22 cellular contexts compared by ENCODE assay signal in genomic region chr6:36651659-36652379, GRCh38. TPM values are rescaled to one million over a fixed set of nuclear protein-coding genes. Genes with fewer than 3 reads are reported as not detected.
"Had no signal": no experiment of that assay in that cellular context is flagged by ENCODE, and none has a peak within 500 bp of the region (broad histone marks: within the 10 kb centered on the region; RNA-seq: fewer than 3 reads in every experiment).

No MANE protein-coding gene starts in this region.

- DNase-seq: activated B cell treated with CpG ODN at 0.5 μM for 24 hours; activated CD4-positive, alpha-beta T cell treated with anti-CD3 and anti-CD28 coated beads for 36 hours; activated CD4-positive, alpha-beta T cell treated with anti-CD3 and anti-CD28 coated beads, Interleukin-2, amount 50 U/mL, for 4 hours; activated CD8-positive, alpha-beta memory T cell treated with anti-CD3 and anti-CD28 coated beads for 24 hours; activated naive CD4-positive, alpha-beta T cell treated with anti-CD3 and anti-CD28 coated beads, Interleukin-2, amount 10 ng/mL, durations not matched to agents 7 days and 5 days; activated T-cell treated with anti-CD3 and anti-CD28 coated beads, Interleukin-2, amount 50 U/mL, for 48 hours; aorta; effector memory CD4-positive, alpha-beta T cell; foreskin keratinocyte; left lung; natural killer cell; sigmoid colon; stimulated activated CD4-positive, alpha-beta T cell treated with anti-CD3 and anti-CD28 coated beads, Interleukin-2, amount 100 ng/mL, for 48 hours; stimulated activated naive CD8-positive, alpha-beta T cell treated with anti-CD3 and anti-CD28 coated beads, Interleukin-15, Interleukin-2, amounts not matched to agents 100 U/mL and 50 U/mL, for 24 hours; T1000; thyroid gland had no signal

- H3K36me3 Mint-ChIP-seq: activated naive CD4-positive, alpha-beta T cell treated with anti-CD3 and anti-CD28 coated beads, Interleukin-2, amount 10 ng/mL, durations not matched to agents 7 days and 5 days; brain; natural killer cell had no signal

- H3K4me3 Mint-ChIP-seq: activated B cell treated with CpG ODN at 0.5 μM for 24 hours; activated CD4-positive, alpha-beta T cell treated with anti-CD3 and anti-CD28 coated beads for 36 hours; activated naive CD4-positive, alpha-beta T cell treated with anti-CD3 and anti-CD28 coated beads, Interleukin-2, amount 10 ng/mL, durations not matched to agents 7 days and 5 days; brain; natural killer cell; T-helper 1 cell treated with Interleukin-12 subunit alpha and Interleukin-12 subunit beta and Interleukin-4 antibody, amounts not matched to agents 30 μg/mL and 1 μg/mL, for 36 hours had no signal

- H3K9me3 Mint-ChIP-seq: activated B cell treated with CpG ODN at 0.5 μM for 24 hours; activated naive CD4-positive, alpha-beta T cell treated with anti-CD3 and anti-CD28 coated beads, Interleukin-2, amount 10 ng/mL, durations not matched to agents 7 days and 5 days; natural killer cell; T-helper 1 cell treated with Interleukin-12 subunit alpha and Interleukin-12 subunit beta and Interleukin-4 antibody, amounts not matched to agents 30 μg/mL and 1 μg/mL, for 36 hours had no signal

- ATAC-seq: activated CD4-positive, alpha-beta T cell treated with anti-CD3 and anti-CD28 coated beads for 36 hours; foreskin keratinocyte; natural killer cell; stimulated activated naive CD8-positive, alpha-beta T cell treated with anti-CD3 and anti-CD28 coated beads, Interleukin-15, Interleukin-2, amounts not matched to agents 100 U/mL and 50 U/mL, for 24 hours had no signal

- H3K27me3 Mint-ChIP-seq: brain had no signal

- H3K27ac Mint-ChIP-seq: activated B cell treated with CpG ODN at 0.5 μM for 24 hours; activated CD4-positive, alpha-beta T cell treated with anti-CD3 and anti-CD28 coated beads for 36 hours; activated naive CD4-positive, alpha-beta T cell treated with anti-CD3 and anti-CD28 coated beads, Interleukin-2, amount 10 ng/mL, durations not matched to agents 7 days and 5 days; natural killer cell; T-helper 1 cell treated with Interleukin-12 subunit alpha and Interleukin-12 subunit beta and Interleukin-4 antibody, amounts not matched to agents 30 μg/mL and 1 μg/mL, for 36 hours had no signal

- H3K4me1 Mint-ChIP-seq: activated CD4-positive, alpha-beta T cell treated with anti-CD3 and anti-CD28 coated beads for 36 hours; activated naive CD4-positive, alpha-beta T cell treated with anti-CD3 and anti-CD28 coated beads, Interleukin-2, amount 10 ng/mL, durations not matched to agents 7 days and 5 days; natural killer cell had no signal

- H3K27ac ChIP-seq: foreskin keratinocyte, left lung, sigmoid colon, thyroid gland had no signal

- H3K27me3 ChIP-seq: left lung, sigmoid colon, thyroid gland had no signal

- H3K4me3 ChIP-seq: left lung, lung, sigmoid colon, smooth muscle cell, thyroid gland had no signal

- H3K9me3 ChIP-seq: left lung, sigmoid colon, thyroid gland had no signal

- H3K4me1 ChIP-seq: foreskin keratinocyte, thyroid gland had no signal

- H3K36me3 ChIP-seq: left lung, sigmoid colon, thyroid gland had no signal

RNA-seq across cellular contexts. Expression of gene RAB44, which starts 45.8 kb away (rescaled TPM):
- total RNA-seq: foreskin keratinocyte, kidney epithelial cell, renal cortical epithelial cell, smooth muscle cell had no signal
- polyA plus RNA-seq: aorta had no signal
